9 cellular contexts compared by ENCODE assay signal in the genomic region with DNA sequence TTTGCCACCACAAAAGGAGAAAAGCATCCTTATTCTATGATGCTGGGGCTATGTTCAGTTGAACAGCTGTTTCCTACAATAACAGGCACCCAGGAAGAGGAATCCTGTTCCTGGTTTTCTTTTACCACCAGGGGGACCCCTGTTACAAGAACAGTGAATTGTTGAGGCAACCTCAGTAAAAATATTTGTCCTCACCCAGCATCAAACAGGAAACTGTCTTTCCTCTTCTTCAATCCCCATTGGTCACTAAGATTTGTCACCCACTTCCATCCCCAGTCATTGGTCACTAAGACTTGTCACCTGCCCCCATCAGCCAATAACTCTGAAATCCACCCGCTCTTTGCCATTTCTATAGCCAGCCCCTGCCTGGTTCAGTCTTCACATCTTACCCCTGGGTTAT.
DNase-seq lines count a peak whose midpoint lies in the region; ATAC-seq, FAIRE-seq and TF ChIP-seq lines count a peak whose summit lies in the region.
"Had no signal": no experiment of that assay in that cellular context is flagged by ENCODE, and none has a peak within 500 bp of the region (broad histone marks: within the 10 kb centered on the region; RNA-seq: fewer than 3 reads in every experiment).

No MANE protein-coding gene starts in this region.

- H3K4me1 Mint-ChIP-seq in activated T-helper 17 cell treated with anti-CD3 and anti-CD28 coated beads, Interleukin-2, amount 50 U/mL, for 72 hours = no peaks in the 10 kb centered on the region

- H3K9me3 Mint-ChIP-seq in activated T-helper 17 cell treated with anti-CD3 and anti-CD28 coated beads, Interleukin-2, amount 50 U/mL, for 72 hours = no peaks in the 10 kb centered on the region

- FAIRE-seq in GM19239 (lab: Jason Lieb, UNC) = peak; percentile 87

- H3K4me3 Mint-ChIP-seq in activated T-helper 17 cell treated with anti-CD3 and anti-CD28 coated beads, Interleukin-2, amount 50 U/mL, for 72 hours = no peak overlapping the region
- H3K4me3 Mint-ChIP-seq: activated naive CD8-positive, alpha-beta T cell had no signal

- H3K9me3 ChIP-seq in heart right ventricle = no peaks in the 10 kb centered on the region

- WGBS in heart right ventricle, 2 donors = 98 to 100% methylated on average over 1 of the region's 1 CpG

- TF ChIP-seq CTCF in heart right ventricle (IDR thresholded peaks at IDR 0.05) = peak; percentile 38 to 77 (median 71)

- H3K27me3 ChIP-seq in heart right ventricle = no peaks in the 10 kb centered on the region

- no peaks in the 10 kb centered on the region for H3K27me3 Mint-ChIP-seq in activated T-helper 17 cell treated with anti-CD3 and anti-CD28 coated beads, Interleukin-2, amount 50 U/mL, for 72 hours
- H3K27me3 Mint-ChIP-seq: activated naive CD8-positive, alpha-beta T cell had no signal

- no peak overlapping the region for H3K27ac Mint-ChIP-seq in activated T-helper 17 cell treated with anti-CD3 and anti-CD28 coated beads, Interleukin-2, amount 50 U/mL, for 72 hours
- H3K27ac Mint-ChIP-seq: activated naive CD8-positive, alpha-beta T cell had no signal

- DNase-seq in DMS53 treated with DMSO at 0.1 percent for 48 hours (lab: John Stamatoyannopoulos, UW; ENCODE audit: unreplicated experiment) = peak; percentile 40
- DNase-seq in GM19239 (ENCODE audit: insufficient read length, low spot score) = peak; percentile 21
- DNase-seq in NCI-H2196 treated with DMSO at 0.1 percent for 48 hours (lab: John Stamatoyannopoulos, UW; ENCODE audit: unreplicated experiment) = peak; percentile 23
- peak in 1 of 2 donors; percentile 72 for DNase-seq in heart right ventricle
- DNase-seq in retina = peak; percentile 72
- DNase-seq in activated CD4-positive, CD25-positive, alpha-beta regulatory T cell (lab: John Stamatoyannopoulos, UW) = no peak

- ATAC-seq in HG03139 (IDR thresholded peaks at IDR 0.05; ENCODE audit: unreplicated experiment) = peak; percentile 74
- peak; percentile 31 for ATAC-seq in activated T-helper 17 cell treated with anti-CD3 and anti-CD28 coated beads, Interleukin-2, amount 50 U/mL, for 72 hours (replicated peaks)
- ATAC-seq in heart right ventricle = peak in 7 of 8 donors; percentile 69 to 84 (median 80)

- no peaks in the 10 kb centered on the region for H3K36me3 Mint-ChIP-seq in activated T-helper 17 cell treated with anti-CD3 and anti-CD28 coated beads, Interleukin-2, amount 50 U/mL, for 72 hours (ENCODE audit: low read depth)
- H3K36me3 Mint-ChIP-seq: activated naive CD8-positive, alpha-beta T cell had no signal

- intact Hi-C loops in heart right ventricle (cut with DNase I) = loop anchor here in 6 of 10 donors (1.0 to 10.0 kb wide), 7 partner anchors 140 to 390 kb away; a partner anchor contains a TSS

- no peak overlapping the region for H3K4me3 ChIP-seq in heart right ventricle

- no peak overlapping the region for H3K27ac ChIP-seq in heart right ventricle

- peaks cover 0 to 8% (median 0%) of the 10 kb centered on the region in 9 donors for H3K4me1 ChIP-seq in heart right ventricle

- no peaks in the 10 kb centered on the region for H3K36me3 ChIP-seq in heart right ventricle

Comparison
In these comparisons a context has a peak if more than half of its experiments do, and no peak if none do; other contexts are left out.
1. DNase-seq: peak in DMS53 treated with DMSO at 0.1 percent for 48 hours (single experiment), GM19239 (single experiment), NCI-H2196 treated with DMSO at 0.1 percent for 48 hours (single experiment) and retina (single experiment); none in activated CD4-positive, CD25-positive, alpha-beta regulatory T cell (0 of 4).
2. Peak in every context shown above with its lines, with median percentiles within 50 percentile points of each other: ATAC-seq.